Comparison of ENCODE assay signal across 7 cellular contexts in the genomic region with DNA sequence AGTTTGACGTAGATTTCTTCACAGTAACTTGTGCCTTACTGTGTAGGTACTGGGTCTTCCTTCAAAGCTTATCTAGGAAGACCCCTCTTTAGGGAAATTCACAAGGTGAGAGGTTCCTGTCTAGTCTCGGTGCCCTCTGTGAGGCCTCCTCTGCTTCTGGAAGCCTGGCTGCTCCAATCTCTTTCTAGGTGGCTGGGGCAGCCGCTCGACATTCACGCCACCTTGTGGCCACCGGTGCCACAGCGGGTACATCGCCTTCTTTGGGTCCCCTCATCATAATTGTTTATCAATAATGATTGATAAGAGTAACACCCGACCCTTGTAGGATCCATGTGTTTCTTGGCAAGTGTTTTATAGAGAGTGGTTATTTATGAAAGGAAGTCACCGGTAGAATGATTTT.
A peak's percentile ranks its signal among the peaks of the same experiment; 100 is the strongest.
DNase-seq lines count a peak whose midpoint lies in the region; ATAC-seq, FAIRE-seq and TF ChIP-seq lines count a peak whose summit lies in the region.
"Not testable (repeated sequence)": the region's sequence is repeated elsewhere in the genome, so short reads cannot be mapped to it uniquely, and the experiment has no call there.

No MANE protein-coding gene starts in this region.

- not testable (repeated sequence) for TF ChIP-seq CTCF in DND-41 (IDR thresholded peaks at IDR 0.05; ENCODE audit: borderline replicate concordance, extremely low read depth, low read length, poor library complexity, severe bottlenecking); PC-3 (conservative IDR thresholded peaks at IDR 0.05; ENCODE audit: low read depth, low read length); GM12878 (IDR thresholded peaks at IDR 0.05 in 2 of 3, conservative IDR thresholded peaks at IDR 0.05 in 1 of 3; ENCODE audit: control insufficient read depth in 2 of 3, extremely low read depth in 1 of 3, insufficient read depth in 1 of 3, low read depth in 3 of 3, low read length in 3 of 3); HepG2 (CRISPR knock-in tag; IDR thresholded peaks at IDR 0.05)

- H3K4me2 ChIP-seq in DND-41 (ENCODE audit: insufficient read depth, low read length); PC-3 (ENCODE audit: low read length); GM12878 (ENCODE audit: control insufficient read depth, insufficient read depth); HepG2 (ENCODE audit: low read depth, low read length): not testable (repeated sequence)

- not testable (repeated sequence) for DNase-seq in DND-41; PC-3; GM12878 (ENCODE audit: low read depth, low spot score); HepG2 (ENCODE audit: low spot score)

- RAD21 ChIA-PET in GM12878 (lab: Charles Lee; ENCODE audit: unreplicated experiment) = not testable (repeated sequence)

- not testable (repeated sequence) for H3F3A ChIP-seq in PC-3 (ENCODE audit: low read length, unreplicated experiment)

- not testable (repeated sequence) for TF ChIP-seq EP300 in GM12878 (IDR thresholded peaks at IDR 0.05; ENCODE audit: borderline replicate concordance in 1 of 2, control insufficient read depth in 1 of 2, low read depth in 2 of 2, low read length in 2 of 2); HepG2 (IDR thresholded peaks at IDR 0.05; ENCODE audit: low read depth in 2 of 2, low read length in 2 of 2); HepG2 (CRISPR knock-in tag; IDR thresholded peaks at IDR 0.05; ENCODE audit: borderline replicate concordance)

- not testable (repeated sequence) for H3K4me1 ChIP-seq in DND-41 (ENCODE audit: insufficient read depth, low read length); PC-3 (ENCODE audit: insufficient read depth, low read length); GM12878 (ENCODE audit: control insufficient read depth, insufficient read depth, low read length); HepG2 (ENCODE audit: insufficient read depth, low read length)

- TF ChIP-seq RAD21 in GM12878 (IDR thresholded peaks at IDR 0.05; ENCODE audit: insufficient read depth, low read depth, low read length); HepG2 (CRISPR knock-in tag; IDR thresholded peaks at IDR 0.05): not testable (repeated sequence)

- SMC1A ChIA-PET in GM12878 (lab: Charles Lee; ENCODE audit: uncharacterized antibody, unreplicated experiment) = not testable (repeated sequence)

- not testable (repeated sequence) for H3K36me3 ChIP-seq in DND-41 (ENCODE audit: insufficient read depth, low read length); PC-3 (ENCODE audit: low read depth, low read length); GM12878 (ENCODE audit: control insufficient read depth in 2 of 2, insufficient read depth in 2 of 2, low read length in 1 of 2); HepG2 (replicated peaks in 1 of 2; ENCODE audit: control insufficient read depth in 1 of 2, insufficient read depth in 2 of 2, low read length in 2 of 2)

- not testable (repeated sequence) for BruUV-seq in PC-3 (replicated peaks; lab: Mats Ljungman, UMichigan); GM12878 (replicated peaks; lab: Mats Ljungman, UMichigan); HepG2 (replicated peaks; lab: Mats Ljungman, UMichigan)

- not testable (repeated sequence) for H4K20me1 ChIP-seq in DND-41 (ENCODE audit: insufficient read depth, low read length); PC-3 (ENCODE audit: low read length); GM12878 (ENCODE audit: control insufficient read depth, insufficient read depth); HepG2 (ENCODE audit: insufficient read depth, low read length)

- WGBS in GM12878 (ENCODE audit: insufficient coverage, insufficient replicate concordance, low lambda C conversion rate, missing lambda C conversion rate) = no CpG with 5 or more reads among the region's 10 CpGs
- no CpG with 5 or more reads among the region's 10 CpGs for WGBS in HepG2 (ENCODE audit: low lambda C conversion rate)

- H3K79me2 ChIP-seq in DND-41 (ENCODE audit: insufficient read depth, low read length); PC-3 (ENCODE audit: low read length); GM12878 (ENCODE audit: control insufficient read depth, insufficient read depth, low read length); HepG2 (ENCODE audit: insufficient read depth, low read length): not testable (repeated sequence)

- CTCF ChIA-PET in PC-3 (lab: Charles Lee); GM12878 (lab: Yijun Ruan, JAX); HepG2 (lab: Yijun Ruan, JAX; ENCODE audit: low intra/inter-chr PET ratio, low total read pairs): not testable (repeated sequence)

- TF ChIP-seq POLR2A in GM12878 (IDR thresholded peaks at IDR 0.05; ENCODE audit: low read depth, low read length); HepG2 (IDR thresholded peaks at IDR 0.05; ENCODE audit: insufficient read depth in 1 of 2, low read depth in 2 of 2, low read length in 2 of 2): not testable (repeated sequence)

- not testable (repeated sequence) for H3K9me3 ChIP-seq in DND-41 (ENCODE audit: insufficient read depth, low read length, severe bottlenecking); PC-3 (ENCODE audit: low read length); GM12878 (replicated peaks; ENCODE audit: control insufficient read depth, insufficient read depth, low read length); HepG2 (ENCODE audit: low read length)

- not testable (repeated sequence) for H3K4me3 ChIP-seq in DND-41 (ENCODE audit: low read depth in 1 of 2, low read length in 2 of 2); PC-3 (ENCODE audit: low read length); GM12878; HepG2 (replicated peaks in 1 of 3; ENCODE audit: insufficient read depth in 1 of 3, low read depth in 2 of 3, low read length in 3 of 3)

- H3K9ac ChIP-seq in DND-41 (ENCODE audit: low read depth, low read length); PC-3 (ENCODE audit: low read length); GM12878 (ENCODE audit: control insufficient read depth, insufficient read depth, low read length); HepG2 (ENCODE audit: insufficient read depth, low read depth, low read length): not testable (repeated sequence)

- intact Hi-C loops in PC-3 (cut with micrococcal nuclease); GM12878 (cut with micrococcal nuclease; ENCODE audit: unreplicated experiment); HepG2 (cut with micrococcal nuclease; ENCODE audit: unreplicated experiment): not testable (repeated sequence)

- peak; percentile 83 for ATAC-seq in DND-41 (ENCODE audit: insufficient read depth, low read depth)
- peak; percentile 70 for ATAC-seq in GM19035 (IDR thresholded peaks at IDR 0.05; ENCODE audit: unreplicated experiment)
- peak; percentile 87 for ATAC-seq in GM21529 (IDR thresholded peaks at IDR 0.05; ENCODE audit: unreplicated experiment)
- ATAC-seq in HG02763 (IDR thresholded peaks at IDR 0.05; ENCODE audit: unreplicated experiment) = peak; percentile 66
- peak; percentile 81 for ATAC-seq in PC-3
- ATAC-seq in GM12878 = peak; percentile 83
- ATAC-seq in HepG2 = peak; percentile 84

- not testable (repeated sequence) for H2AFZ ChIP-seq in DND-41 (ENCODE audit: low read depth, low read length); PC-3 (ENCODE audit: low read length); GM12878 (ENCODE audit: control insufficient read depth, low read depth, low read length); HepG2 (ENCODE audit: low read length)

- not testable (repeated sequence) for H3K27me3 ChIP-seq in DND-41 (ENCODE audit: insufficient read depth, low read length, poor library complexity); PC-3 (ENCODE audit: low read length); GM12878 (replicated peaks in 1 of 2; ENCODE audit: control insufficient read depth in 2 of 2, insufficient read depth in 2 of 2, low read length in 1 of 2); HepG2 (ENCODE audit: control insufficient read depth in 1 of 2, insufficient read depth in 2 of 2, low read length in 2 of 2)

- in situ Hi-C loops in GM12878 (cut with MboI); HepG2 (cut with HindIII; ENCODE audit: extremely low pct_ligation_motif_present, low pct_unique_long_range_greater_than_20kb): not testable (repeated sequence)

- not testable (repeated sequence) for FAIRE-seq in GM12878 (lab: Jason Lieb, UNC); HepG2 (lab: Jason Lieb, UNC)

- not testable (repeated sequence) for H3K9me2 ChIP-seq in PC-3 (replicated peaks; ENCODE audit: low read length)

- H3K27ac ChIP-seq in DND-41 (ENCODE audit: low read length); PC-3 (ENCODE audit: low read length); GM12878 (ENCODE audit: control insufficient read depth, insufficient read depth); HepG2 (ENCODE audit: extremely low read length, insufficient read depth, low read length): not testable (repeated sequence)

- POLR2A ChIA-PET in PC-3 (lab: Charles Lee; ENCODE audit: unreplicated experiment); GM12878 (lab: Charles Lee); HepG2 (lab: Yijun Ruan, JAX): not testable (repeated sequence)
